ENCODE assay signal across 9 cellular contexts in genomic region chr1:67736750-67737149, GRCh38. TPM values are rescaled to one million over a fixed set of nuclear protein-coding genes. Genes with fewer than 3 reads are reported as not detected.
DNase-seq lines count a peak whose midpoint lies in the region; ATAC-seq and TF ChIP-seq lines count a peak whose summit lies in the region.
"Had no signal": no experiment of that assay in that cellular context is flagged by ENCODE, and none has a peak within 500 bp of the region (broad histone marks: within the 10 kb centered on the region; RNA-seq: fewer than 3 reads in every experiment).

No MANE protein-coding gene starts in this region.

- no peak overlapping the region for H3K4me3 Mint-ChIP-seq in brain
- peak overlapping the region in 7 of 8 donors; percentile 78 to 96 (median 85) for H3K4me3 Mint-ChIP-seq in naive B cell

- ATAC-seq in Right ventricle myocardium superior (ENCODE audit: poor library complexity), result no peak
- no peak for ATAC-seq in naive B cell (ENCODE audit: low read depth in 2 of 2)
- ATAC-seq in upper lobe of left lung (ENCODE audit: low FRiP score in 2 of 2), result no peak

- peaks cover 65% of the 10 kb centered on the region for H3K4me1 ChIP-seq in left ventricle myocardium inferior
- H3K4me1 ChIP-seq in upper lobe of left lung, result peaks cover 12 to 29% (median 21%) of the 10 kb centered on the region in 4 donors

- TF ChIP-seq CTCF in left ventricle myocardium inferior (IDR thresholded peaks at IDR 0.05; ENCODE audit: borderline replicate concordance) (no peak), brain (conservative IDR thresholded peaks at IDR 0.05) (no peak), upper lobe of left lung (IDR thresholded peaks at IDR 0.05) (no peak), GM13977 (IDR thresholded peaks at IDR 0.05; ENCODE audit: extremely low read depth, insufficient read depth, missing control alignments) (no peak)

- DNase-seq in left ventricle myocardium inferior, result no peak
- DNase-seq in Right ventricle myocardium superior, result no peak
- DNase-seq in naive B cell, result no peak
- DNase-seq in upper lobe of left lung, result no peak
- no peak for DNase-seq in HCEC 1CT
- DNase-seq in NCI-H146 (lab: John Stamatoyannopoulos, UW), result no peak
- DNase-seq in GM13977 (ENCODE audit: low spot score), result no peak
- DNase-seq: cortex of kidney had no signal

- peak overlapping the region in 3 of 5 experiments; percentile 90 to 94 (median 94) for H3K27ac Mint-ChIP-seq in brain
- H3K27ac Mint-ChIP-seq in naive B cell, result peak overlapping the region in 3 of 6 donors; percentile 26 to 86 (median 40)

- no peak for TF ChIP-seq POLR2A in upper lobe of left lung (IDR thresholded peaks at IDR 0.05)

- H3K36me3 ChIP-seq in left ventricle myocardium inferior (no peaks in the 10 kb centered on the region), upper lobe of left lung (no peaks in the 10 kb centered on the region)

- intact Hi-C loops in left ventricle myocardium inferior (cut with micrococcal nuclease) (no loop called here), Right ventricle myocardium superior (cut with DNase I) (no loop called here)

- peaks cover 68% of the 10 kb centered on the region for H3K4me1 Mint-ChIP-seq in brain
- peaks cover 24 to 38% (median 26%) of the 10 kb centered on the region in 3 donors for H3K4me1 Mint-ChIP-seq in naive B cell

- H3K27me3 ChIP-seq in left ventricle myocardium inferior (ENCODE audit: low read depth), result no peaks in the 10 kb centered on the region
- no peaks in the 10 kb centered on the region for H3K27me3 ChIP-seq in upper lobe of left lung

- H3K27ac ChIP-seq in left ventricle myocardium inferior (replicated peaks), result peak overlapping the region; percentile 83
- peak overlapping the region; percentile 38 to 79 (median 71) for H3K27ac ChIP-seq in upper lobe of left lung

- H3K36me3 Mint-ChIP-seq in brain (no peaks in the 10 kb centered on the region), naive B cell (no peaks in the 10 kb centered on the region)

- WGBS in upper lobe of left lung, 2 donors, result 92 to 100% methylated on average over 3 of the region's 3 CpGs

- no peaks in the 10 kb centered on the region for H3K9me3 ChIP-seq in left ventricle myocardium inferior (replicated peaks)
- no peaks in the 10 kb centered on the region for H3K9me3 ChIP-seq in upper lobe of left lung

- H3K27me3 Mint-ChIP-seq in brain, result no peaks in the 10 kb centered on the region
- peaks cover 0 to 5% (median 0%) of the 10 kb centered on the region in 3 donors for H3K27me3 Mint-ChIP-seq in naive B cell

- H3K9me3 Mint-ChIP-seq in brain, result no peaks in the 10 kb centered on the region
- no peaks in the 10 kb centered on the region for H3K9me3 Mint-ChIP-seq in naive B cell

- in situ Hi-C loops in GM13977 (cut with MboI; ENCODE audit: low pct_unique_long_range_greater_than_20kb, low sequenced_read_pairs, unreplicated experiment), result no loop called here

- no peak for TF ChIP-seq EP300 in upper lobe of left lung (IDR thresholded peaks at IDR 0.05)

- H3K4me3 ChIP-seq in left ventricle myocardium inferior (peak overlapping the region; percentile 36), upper lobe of left lung (no peak overlapping the region)

RNA-seq across cellular contexts. Expression of gene GADD45A, which starts 51.7 kb away (rescaled TPM):
- total RNA-seq in left ventricle myocardium inferior, result 65.0 TPM
- 48.1 TPM for total RNA-seq in Right ventricle myocardium superior
- 33.2 TPM for polyA plus RNA-seq in brain (ENCODE audit: insufficient read depth, low read depth, low replicate concordance)
- 10 to 100 TPM in 1 of 6 donors, 1 to 10 TPM in 5; 6.1 to 11.1 (median 7.9) TPM for polyA plus RNA-seq in naive B cell (ENCODE audit: low read depth in 6 of 6)
- 10 to 100 TPM; 21.7 to 45.6 (median 28.2) TPM for total RNA-seq in upper lobe of left lung

Comparison
In these comparisons a context has a peak if more than half of its experiments do, and no peak if none do; other contexts are left out.
1. H3K4me3 Mint-ChIP-seq: peak in naive B cell (7 of 8); none in brain (0 of 5).